In genomic region chr13:30464496-30465351, GRCh38 we compare ENCODE assay signal across 8 cellular contexts. TPM values are rescaled to one million over a fixed set of nuclear protein-coding genes. Genes with fewer than 3 reads are reported as not detected.
DNase-seq lines count a peak whose midpoint lies in the region; ATAC-seq and TF ChIP-seq lines count a peak whose summit lies in the region.

No MANE protein-coding gene starts in this region.

- no peaks in the 10 kb centered on the region for H3K9me3 ChIP-seq in NT2/D1 (ENCODE audit: insufficient read depth, low read length)
- H3K9me3 ChIP-seq in esophagus muscularis mucosa = no peaks in the 10 kb centered on the region

- no peaks in the 10 kb centered on the region for H3K9me3 Mint-ChIP-seq in activated T-cell treated with anti-CD3 and anti-CD28 coated beads, Interleukin-2, amount 50 U/mL, for 4 hours

- no CpG with 5 or more reads among the region's 139 CpGs for WGBS in esophagus muscularis mucosa

- peaks cover 30% of the 10 kb centered on the region for H3K4me1 Mint-ChIP-seq in activated T-cell treated with anti-CD3 and anti-CD28 coated beads, Interleukin-2, amount 50 U/mL, for 4 hours (ENCODE audit: low read depth)

- H3K36me3 ChIP-seq in BJ (ENCODE audit: control insufficient read depth, insufficient read depth, low read length) = no peaks in the 10 kb centered on the region
- H3K36me3 ChIP-seq in NT2/D1 (ENCODE audit: insufficient read depth, insufficient read length, low read length) = peaks cover 31% of the 10 kb centered on the region
- H3K36me3 ChIP-seq in esophagus muscularis mucosa = peaks cover 0 to 23% (median 10%) of the 10 kb centered on the region in 4 donors

- peak overlapping the region; percentile 86 for H3K9ac ChIP-seq in NT2/D1 (ENCODE audit: insufficient read length, low read depth)

- peak; percentile 71 for TF ChIP-seq POLR2A in GM19193 (IDR thresholded peaks at IDR 0.05; ENCODE audit: extremely low read depth, insufficient read depth, insufficient read length)
- no peak for TF ChIP-seq POLR2A in esophagus muscularis mucosa (IDR thresholded peaks at IDR 0.05; ENCODE audit: low read depth)

- H3K4me1 ChIP-seq in NT2/D1 (ENCODE audit: insufficient read depth, insufficient read length) (no peaks in the 10 kb centered on the region), esophagus muscularis mucosa (peaks cover 27 to 36% (median 35%) of the 10 kb centered on the region in 4 donors)

- no peak for TF ChIP-seq EP300 in esophagus muscularis mucosa (IDR thresholded peaks at IDR 0.05)

- peak; percentile 21 for ATAC-seq in HG03442 (IDR thresholded peaks at IDR 0.05; ENCODE audit: unreplicated experiment)
- ATAC-seq in activated T-cell treated with anti-CD3 and anti-CD28 coated beads, Interleukin-2, amount 50 U/mL, for 4 hours = peak; percentile 57 to 58

- no peaks in the 10 kb centered on the region for H3K27me3 ChIP-seq in BJ (ENCODE audit: control insufficient read depth, insufficient read depth, low read length)
- H3K27me3 ChIP-seq in NT2/D1 (ENCODE audit: insufficient read depth, insufficient read length) = no peaks in the 10 kb centered on the region
- no peaks in the 10 kb centered on the region for H3K27me3 ChIP-seq in esophagus muscularis mucosa

- intact Hi-C loops in esophagus muscularis mucosa (cut with DNase I) = loop anchor here (2.0 to 10.0 kb wide), 8 partner anchors 42 to 620 kb away; partner anchors contain the start of genes UBE2L5 and USPL1

- H3K36me3 Mint-ChIP-seq in activated T-cell treated with anti-CD3 and anti-CD28 coated beads, Interleukin-2, amount 50 U/mL, for 4 hours (ENCODE audit: insufficient read depth) = peaks cover 19% of the 10 kb centered on the region

- peak overlapping the region; percentile 94 to 98 (median 98) for H3K27ac ChIP-seq in esophagus muscularis mucosa (replicated peaks in 1 of 4)

- peak overlapping the region; percentile 60 for H3K4me3 ChIP-seq in BJ (ENCODE audit: low read depth, low read length)
- peak overlapping the region; percentile 70 for H3K4me3 ChIP-seq in NT2/D1 (ENCODE audit: insufficient read length, low read depth)
- H3K4me3 ChIP-seq in esophagus muscularis mucosa = peak overlapping the region; percentile 79 to 98 (median 92)

- POLR2A ChIA-PET in BJ (lab: Charles Lee) = no interaction called here

- CTCF ChIA-PET in BJ (lab: Yijun Ruan, JAX) = interaction anchor here (0.6 to 1.0 kb wide), 3 partner anchors 113 to 330 kb away, joined by 3 read pairs; no protein-coding TSS in a partner anchor

- DNase-seq in BJ (ENCODE audit: low read depth) (no peak), NT2/D1 (ENCODE audit: low read depth, low spot score) (no peak), esophagus muscularis mucosa (ENCODE audit: extremely low spot score) (peak; percentile 94), myocyte (ENCODE audit: low read depth) (peak; percentile 90)
- peak; percentile 77 for DNase-seq in activated T-cell treated with anti-CD3 and anti-CD28 coated beads, Interleukin-2, amount 50 U/mL, for 4 hours
- DNase-seq in stimulated activated CD8-positive, alpha-beta memory T cell treated with anti-CD3 and anti-CD28 coated beads, Interleukin-7, amount 100 ng/mL, for 48 hours (ENCODE audit: extremely low read depth in 1 of 2, low read depth in 1 of 2) = peak; percentile 43 to 54

- peak overlapping the region; percentile 94 for H3K4me3 Mint-ChIP-seq in activated T-cell treated with anti-CD3 and anti-CD28 coated beads, Interleukin-2, amount 50 U/mL, for 4 hours

- H3K27me3 Mint-ChIP-seq in activated T-cell treated with anti-CD3 and anti-CD28 coated beads, Interleukin-2, amount 50 U/mL, for 4 hours (ENCODE audit: low read depth) = no peaks in the 10 kb centered on the region

- TF ChIP-seq CTCF in BJ (IDR thresholded peaks at IDR 0.05; ENCODE audit: insufficient read depth, low read depth, low read length) (no peak), esophagus muscularis mucosa (IDR thresholded peaks at IDR 0.05) (no peak)

RNA-seq across cellular contexts. Expression of gene HMGB1, which starts 1.0 kb away (rescaled TPM):
- 93.4 and 171 TPM in 2 replicates for polyA plus RNA-seq in BJ (2011; rRNA removed)
- 15.1 and 20.3 TPM in 2 replicates for polyA minus RNA-seq in BJ (2011; rRNA and poly(A)+ RNA removed)
- 100 to 1,000 TPM; 372 to 448 (median 435) TPM for total RNA-seq in activated T-cell treated with anti-CD3 and anti-CD28 coated beads, Interleukin-2, amount 50 U/mL, for 4 hours
- total RNA-seq in esophagus muscularis mucosa (100 to 1,000 TPM; 169 to 229 (median 218) TPM), myocyte (190 and 229 TPM in 2 replicates)
- polyA plus RNA-seq in myocyte (2012) = 102 TPM

RNA-seq across cellular contexts. Expression of gene UBE2L5, which starts 42.4 kb away (rescaled TPM):
- 0.31 TPM in 1 of 2 replicates, not detected in the other for polyA plus RNA-seq in BJ (2011; rRNA removed)
- polyA minus RNA-seq in BJ (2011; rRNA and poly(A)+ RNA removed) = not detected in 2 replicates
- not detected for total RNA-seq in activated T-cell treated with anti-CD3 and anti-CD28 coated beads, Interleukin-2, amount 50 U/mL, for 4 hours
- under 1 TPM in 1 of 4 donors, not detected in 3; 0.39 TPM for total RNA-seq in esophagus muscularis mucosa
- total RNA-seq in myocyte = not detected in 2 replicates
- 0.42 TPM for polyA plus RNA-seq in myocyte (2012)

Comparison
In these comparisons a context has a peak if more than half of its experiments do, and no peak if none do; other contexts are left out.
1. DNase-seq: peak in activated T-cell treated with anti-CD3 and anti-CD28 coated beads, Interleukin-2, amount 50 U/mL, for 4 hours (single experiment), esophagus muscularis mucosa (single experiment), myocyte (single experiment) and stimulated activated CD8-positive, alpha-beta memory T cell treated with anti-CD3 and anti-CD28 coated beads, Interleukin-7, amount 100 ng/mL, for 48 hours (2 of 2); none in BJ (single experiment) and NT2/D1 (single experiment).
2. Peak in every context shown above with its lines, with median percentiles within 50 percentile points of each other: H3K4me3 ChIP-seq.